Comparison of ENCODE assay signal across 16 cellular contexts in genomic region chr5:35198681-35199080, GRCh38. TPM values are rescaled to one million over a fixed set of nuclear protein-coding genes. Genes with fewer than 3 reads are reported as not detected.
DNase-seq lines count a peak whose midpoint lies in the region; ATAC-seq and TF ChIP-seq lines count a peak whose summit lies in the region.
"Had no signal": no experiment of that assay in that cellular context is flagged by ENCODE, and none has a peak within 500 bp of the region (broad histone marks: within the 10 kb centered on the region; RNA-seq: fewer than 3 reads in every experiment).

No MANE protein-coding gene starts in this region.

- H4K91ac ChIP-seq in IMR-90 (ENCODE audit: insufficient read depth, low read depth, low read length), result no peak overlapping the region

- no peak for TF ChIP-seq POLR2A in IMR-90 (IDR thresholded peaks at IDR 0.05; ENCODE audit: low read depth, low read length)

- H2BK15ac ChIP-seq in IMR-90 (ENCODE audit: low read depth, low read length), result no peak overlapping the region

- H3K18ac ChIP-seq in IMR-90 (ENCODE audit: low read depth, low read length), result no peak overlapping the region

- TF ChIP-seq RAD21 in IMR-90 (IDR thresholded peaks at IDR 0.05; ENCODE audit: low read length), result no peak

- DNase-seq in AG08395 (ENCODE audit: low spot score) (peak; percentile 49), IMR-90 (no peak), fibroblast of lung (ENCODE audit: low read depth in 2 of 2) (peak in 1 of 2 donors; percentile 60), NCI-H1436 (lab: John Stamatoyannopoulos, UW) (no peak), NCI-H1436 treated with DMSO at 0.1 percent for 48 hours (lab: John Stamatoyannopoulos, UW) (no peak)
- DNase-seq: activated CD4-positive, alpha-beta T cell treated with anti-CD3 and anti-CD28 coated beads, Interleukin-2, amount 50 U/mL, for 1 hour; activated T-cell treated with anti-CD3 and anti-CD28 coated beads, Interleukin-2, amount 50 U/mL, for 72 hours; natural killer cell; NCI-H526; spleen; T-helper 2 cell had no signal

- intact Hi-C loops in IMR-90 (cut with micrococcal nuclease), result no loop called here

- no peak overlapping the region for H4K5ac ChIP-seq in IMR-90 (ENCODE audit: low read depth, low read length)

- dilution Hi-C loops in IMR-90 (cut with HindIII; ENCODE audit: low sequenced_read_pairs, unreplicated experiment), result no loop called here

- BruUV-seq in IMR-90 (replicated peaks; lab: Mats Ljungman, UMichigan), result no TSS peak

- H2AK9ac ChIP-seq in IMR-90 (replicated peaks; ENCODE audit: low read depth, low read length, poor library complexity), result no peak overlapping the region

- POLR2A ChIA-PET in IMR-90 (lab: Charles Lee; ENCODE audit: unreplicated experiment), result no interaction called here

- H4K8ac ChIP-seq in IMR-90 (ENCODE audit: low read depth in 2 of 2, low read length in 2 of 2), result no peak overlapping the region

- H3K36me3 ChIP-seq in IMR-90 (ENCODE audit: control insufficient read depth, insufficient read depth, low read length), result no peaks in the 10 kb centered on the region
- H3K36me3 ChIP-seq in fibroblast of lung (ENCODE audit: control insufficient read depth, insufficient read depth, low read length), result no peaks in the 10 kb centered on the region
- H3K36me3 ChIP-seq in neuron (ENCODE audit: insufficient read depth, low read length), result no peaks in the 10 kb centered on the region
- H3K36me3 ChIP-seq: gastroesophageal sphincter, spleen, thoracic aorta had no signal

- H3K4me1 ChIP-seq in IMR-90 (ENCODE audit: control insufficient read depth, insufficient read depth, low read length) (no peaks in the 10 kb centered on the region), fibroblast of lung (ENCODE audit: control insufficient read depth, extremely low read depth, insufficient read depth, low read length) (peaks cover 6% of the 10 kb centered on the region), neuron (ENCODE audit: insufficient read depth, low read length) (peaks cover 4% of the 10 kb centered on the region)

- peaks cover 8% of the 10 kb centered on the region for H3K9me1 ChIP-seq in IMR-90 (ENCODE audit: insufficient read depth, low read length)

- 0 out of 2 replicates have a peak, but pooled peaks have one; percentile 9 for ATAC-seq in IMR-90 (ENCODE audit: low read depth)
- no peak for ATAC-seq in HG03354 (IDR thresholded peaks at IDR 0.05; ENCODE audit: poor library complexity, severe bottlenecking, unreplicated experiment)
- ATAC-seq in HG03175 (IDR thresholded peaks at IDR 0.05; ENCODE audit: unreplicated experiment), result no peak
- ATAC-seq: activated T-cell treated with anti-CD3 and anti-CD28 coated beads, Interleukin-2, amount 50 U/mL, for 72 hours; gastroesophageal sphincter; natural killer cell had no signal

- no peaks in the 10 kb centered on the region for H3K79me2 ChIP-seq in fibroblast of lung (ENCODE audit: control insufficient read depth, insufficient read depth, low read length)

- in situ Hi-C loops in IMR-90 (cut with MboI; ENCODE audit: low sequenced_read_pairs), result no loop called here

- H2AFZ ChIP-seq in IMR-90 (replicated peaks; ENCODE audit: low read length, poor library complexity) (no peak overlapping the region), fibroblast of lung (ENCODE audit: low read length) (no peak overlapping the region), neuron (ENCODE audit: low read depth, low read length) (peak overlapping the region; percentile 27)

- no peaks in the 10 kb centered on the region for H3K79me1 ChIP-seq in IMR-90 (ENCODE audit: low read depth in 1 of 2, low read length in 2 of 2)

- H2BK20ac ChIP-seq in IMR-90 (ENCODE audit: low read depth, low read length), result no peak overlapping the region

- H2BK120ac ChIP-seq in IMR-90 (ENCODE audit: low read depth, low read length), result no peak overlapping the region

- H3K4me3 ChIP-seq in IMR-90 (ENCODE audit: insufficient read depth, low read depth, low read length) (no peak overlapping the region), fibroblast of lung (replicated peaks in 1 of 4; ENCODE audit: control extremely low read depth in 1 of 4, insufficient read depth in 1 of 4, low read depth in 3 of 4, low read length in 4 of 4) (no peak overlapping the region), neuron (ENCODE audit: low read length) (no peak overlapping the region)
- H3K4me3 ChIP-seq: gastroesophageal sphincter, spleen, thoracic aorta had no signal

- H3K56ac ChIP-seq in IMR-90 (ENCODE audit: extremely low read depth, insufficient read depth, low read length), result no peak overlapping the region

- CTCF ChIA-PET in IMR-90 (lab: Yijun Ruan, JAX), result interaction anchor here (1.0 to 1.2 kb wide), 2 partner anchors 16 to 60 kb away, joined by 3 to 4 read pairs; no protein-coding TSS in a partner anchor

- no CpG with 5 or more reads among the region's 4 CpGs for WGBS in IMR-90 (ENCODE audit: extremely low coverage in 2 of 2, insufficient read length in 1 of 2), 2 experiments

- peaks cover 42% of the 10 kb centered on the region for H3K27me3 ChIP-seq in IMR-90 (ENCODE audit: control insufficient read depth, insufficient read depth, low read length)
- peaks cover 16% of the 10 kb centered on the region for H3K27me3 ChIP-seq in fibroblast of lung (ENCODE audit: control insufficient read depth, insufficient read depth, low read length)
- H3K27me3 ChIP-seq in neuron (ENCODE audit: insufficient read depth, low read length), result no peaks in the 10 kb centered on the region
- H3K27me3 ChIP-seq: gastroesophageal sphincter had no signal

- no peak overlapping the region for H3K14ac ChIP-seq in IMR-90 (replicated peaks; ENCODE audit: low read depth, low read length)

- H3K27ac ChIP-seq in IMR-90 (ENCODE audit: insufficient read depth, low read length) (no peak overlapping the region), fibroblast of lung (ENCODE audit: insufficient read depth, low read length) (no peak overlapping the region)
- H3K27ac ChIP-seq: gastroesophageal sphincter, spleen, thoracic aorta had no signal

- H3K23ac ChIP-seq in IMR-90 (ENCODE audit: low read depth, low read length), result no peak overlapping the region

- no peak overlapping the region for H3K4ac ChIP-seq in IMR-90 (ENCODE audit: low read depth, low read length)

- H2BK5ac ChIP-seq in IMR-90 (ENCODE audit: low read depth, low read length, poor library complexity, severe bottlenecking), result no peak overlapping the region

- no peak overlapping the region for H3K4me2 ChIP-seq in IMR-90 (ENCODE audit: low read depth, low read length)
- H3K4me2 ChIP-seq in fibroblast of lung (ENCODE audit: extremely low read depth, insufficient read depth, low read length), result peak overlapping the region; percentile 54

- H3K9ac ChIP-seq in IMR-90 (ENCODE audit: low read depth, low read length) (no peak overlapping the region), fibroblast of lung (ENCODE audit: insufficient read depth, low read length) (no peak overlapping the region)

- TF ChIP-seq CTCF in IMR-90 (conservative IDR thresholded peaks at IDR 0.05; ENCODE audit: low read depth, low read length) (no peak), fibroblast of lung (conservative IDR thresholded peaks at IDR 0.05 in 1 of 2, IDR thresholded peaks at IDR 0.05 in 1 of 2; ENCODE audit: low read depth in 1 of 2, low read length in 2 of 2) (no peak)

- no peaks in the 10 kb centered on the region; the same call in 1 of the 2 replicates for H3K9me3 ChIP-seq in IMR-90 (ENCODE audit: control insufficient read depth, insufficient read depth, low read length)
- no peaks in the 10 kb centered on the region for H3K9me3 ChIP-seq in fibroblast of lung (ENCODE audit: control insufficient read depth, insufficient read depth, low read depth, low read length)
- no peaks in the 10 kb centered on the region for H3K9me3 ChIP-seq in neuron (ENCODE audit: low read length)
- H3K9me3 ChIP-seq: gastroesophageal sphincter, spleen, thoracic aorta had no signal

- H2AK5ac ChIP-seq in IMR-90 (ENCODE audit: low read depth, low read length), result no peak overlapping the region

- H4K20me1 ChIP-seq in IMR-90 (ENCODE audit: insufficient read depth, low read length) (no peaks in the 10 kb centered on the region), fibroblast of lung (ENCODE audit: control insufficient read depth, extremely low read depth, insufficient read depth, low read length) (no peaks in the 10 kb centered on the region)

TF ChIP-seq in IMR-90, 13 proteins besides CTCF, POLR2A, EP300 and RAD21 (continues in another document):
- TF ChIP-seq RCOR1 (IDR thresholded peaks at IDR 0.05; ENCODE audit: insufficient replicate concordance, low read length) (no peak), CHD1 (IDR thresholded peaks at IDR 0.05; ENCODE audit: low read depth, low read length) (no peak), USF2 (IDR thresholded peaks at IDR 0.05; ENCODE audit: low read depth, low read length) (no peak), FOS (IDR thresholded peaks at IDR 0.05; ENCODE audit: low read depth, low read length) (no peak), ELK1 (IDR thresholded peaks at IDR 0.05; ENCODE audit: borderline replicate concordance, low read depth, low read length) (no peak), MXI1 (IDR thresholded peaks at IDR 0.05; ENCODE audit: borderline replicate concordance, low read depth, low read length) (no peak), BHLHE40 (IDR thresholded peaks at IDR 0.05; ENCODE audit: low read depth, low read length) (no peak), MAZ (IDR thresholded peaks at IDR 0.05; ENCODE audit: borderline replicate concordance, low read depth, low read length) (no peak)

RNA-seq across cellular contexts. Expression of gene PRLR, which starts 31.6 kb away (rescaled TPM):
- total RNA-seq in IMR-90 (2012; rRNA removed), result 0.54 and 0.56 TPM in 2 replicates
- 0.16 and 0.24 TPM in 2 replicates for polyA plus RNA-seq in IMR-90 (2012; rRNA removed)
- 0.04 and 0.13 TPM in 2 replicates for polyA plus RNA-seq in IMR-90 (2012; cell fraction: cytosol; rRNA removed)
- 0.12 and 0.25 TPM in 2 replicates for polyA plus RNA-seq in IMR-90 (2012; cell fraction: nucleus; rRNA removed; ENCODE audit: low replicate concordance)
- 0.33 TPM in 1 of 2 replicates, not detected in the other for total RNA-seq in fibroblast of lung
- polyA plus RNA-seq in fibroblast of lung, result 0.41 and 0.45 TPM in 2 replicates
- 0.06 and 0.30 TPM in 2 replicates for polyA plus RNA-seq in fibroblast of lung (2012)
- polyA minus RNA-seq in fibroblast of lung (ENCODE audit: low replicate concordance), result 0.07 TPM in 1 of 2 replicates, not detected in the other
